Comparison of ENCODE assay signal across 1 cellular context in genomic region chr15:41116116-41116871, GRCh38.
A peak's percentile ranks its signal among the peaks of the same experiment; 100 is the strongest.
TF ChIP-seq lines count a peak whose summit lies in the region.

INO80 (minus strand) TSS chr15:41116280; CDS start chr15:41096310, 19,970 bp downstream.

TF ChIP-seq in HepG2, 621 proteins besides CTCF, POLR2A, EP300 and RAD21 (continued from another document and continues in another):
- TF ChIP-seq UBTF (CRISPR knock-in tag; IDR thresholded peaks at IDR 0.05), result peak; percentile 62
- TF ChIP-seq ZHX2 (IDR thresholded peaks at IDR 0.05; ENCODE audit: low read depth), result peak; percentile 65; the same call in 1 of the 2 replicates
- TF ChIP-seq ZHX2 (CRISPR knock-in tag; IDR thresholded peaks at IDR 0.05; ENCODE audit: borderline replicate concordance), result no peak
- peak; percentile 94 for TF ChIP-seq ZNF777 (CRISPR knock-in tag; IDR thresholded peaks at IDR 0.05)
- TF ChIP-seq ZIK1 (CRISPR knock-in tag; IDR thresholded peaks at IDR 0.05; ENCODE audit: borderline replicate concordance, low read depth), result no peak
- TF ChIP-seq ZNF615 (CRISPR knock-in tag; IDR thresholded peaks at IDR 0.05; ENCODE audit: borderline replicate concordance), result no peak
- no peak for TF ChIP-seq ZNF646 (CRISPR knock-in tag; IDR thresholded peaks at IDR 0.05)
- no peak for TF ChIP-seq ZNF775 (CRISPR knock-in tag; IDR thresholded peaks at IDR 0.05; ENCODE audit: borderline replicate concordance)
- TF ChIP-seq ZNF749 (CRISPR knock-in tag; IDR thresholded peaks at IDR 0.05; ENCODE audit: borderline replicate concordance), result no peak
- no peak for TF ChIP-seq ZSCAN12 (CRISPR knock-in tag; IDR thresholded peaks at IDR 0.05)
- TF ChIP-seq SMARCC2 (IDR thresholded peaks at IDR 0.05), result no peak
- peak; percentile 69; the same call in 1 of the 2 replicates for TF ChIP-seq CREBL2 (CRISPR knock-in tag; IDR thresholded peaks at IDR 0.05; ENCODE audit: borderline replicate concordance)
- TF ChIP-seq ZSCAN31 (CRISPR knock-in tag; IDR thresholded peaks at IDR 0.05; ENCODE audit: low read depth), result 0 out of 2 replicates have a peak, but pooled peaks have one; percentile 32
- TF ChIP-seq ZNF816 (CRISPR knock-in tag; IDR thresholded peaks at IDR 0.05; ENCODE audit: borderline replicate concordance), result 0 out of 2 replicates have a peak, but pooled peaks have one; percentile 38
- TF ChIP-seq KLF13 (CRISPR knock-in tag; IDR thresholded peaks at IDR 0.05), result no peak
- TF ChIP-seq NKX3-1 (CRISPR knock-in tag; IDR thresholded peaks at IDR 0.05), result no peak
- no peak for TF ChIP-seq ZNF296 (CRISPR knock-in tag; conservative IDR thresholded peaks at IDR 0.05)
- no peak for TF ChIP-seq ZNF251 (CRISPR knock-in tag; IDR thresholded peaks at IDR 0.05)
- no peak for TF ChIP-seq PBX2 (CRISPR knock-in tag; IDR thresholded peaks at IDR 0.05)
- no peak for TF ChIP-seq ADNP (CRISPR knock-in tag; IDR thresholded peaks at IDR 0.05)
- no peak for TF ChIP-seq PRDM4 (CRISPR knock-in tag; IDR thresholded peaks at IDR 0.05; ENCODE audit: borderline replicate concordance)
- peak; percentile 86; the same call in 1 of the 2 replicates for TF ChIP-seq IRF9 (CRISPR knock-in tag; IDR thresholded peaks at IDR 0.05; ENCODE audit: borderline replicate concordance)
- peak; percentile 80 for TF ChIP-seq DMAP1 (CRISPR knock-in tag; IDR thresholded peaks at IDR 0.05)
- TF ChIP-seq ZBTB39 (CRISPR knock-in tag; IDR thresholded peaks at IDR 0.05), result no peak
- peak; percentile 74; the same call in 1 of the 2 replicates for TF ChIP-seq CBX5 (CRISPR knock-in tag; IDR thresholded peaks at IDR 0.05; ENCODE audit: borderline replicate concordance)
- no peak for TF ChIP-seq BHLHE40 (IDR thresholded peaks at IDR 0.05; ENCODE audit: low read length)
- TF ChIP-seq CREM (IDR thresholded peaks at IDR 0.05), result peak; percentile 85
- TF ChIP-seq CREM (CRISPR knock-in tag; IDR thresholded peaks at IDR 0.05), result no peak
- TF ChIP-seq ZNF33B (CRISPR knock-in tag; IDR thresholded peaks at IDR 0.05), result no peak; the same call in 1 of the 2 replicates
- TF ChIP-seq LBX2 (CRISPR knock-in tag; IDR thresholded peaks at IDR 0.05; ENCODE audit: borderline replicate concordance), result 0 out of 2 replicates have a peak, but pooled peaks have one; percentile 38
- no peak for TF ChIP-seq ZNF253 (CRISPR knock-in tag; IDR thresholded peaks at IDR 0.05; ENCODE audit: borderline replicate concordance)
- TF ChIP-seq IKZF4 (CRISPR knock-in tag; IDR thresholded peaks at IDR 0.05; ENCODE audit: borderline replicate concordance, low read depth, not compliant biosample characterization), result peak; percentile 70
- peak; percentile 90 for TF ChIP-seq CBFB (CRISPR knock-in tag; IDR thresholded peaks at IDR 0.05)
- TF ChIP-seq ZSCAN22 (CRISPR knock-in tag; IDR thresholded peaks at IDR 0.05), result peak; percentile 90
- peak; percentile 64; the same call in 1 of the 2 replicates for TF ChIP-seq ZC3H13 (CRISPR knock-in tag; IDR thresholded peaks at IDR 0.05)
- no peak; the same call in 1 of the 2 replicates for TF ChIP-seq ZNF552 (CRISPR knock-in tag; IDR thresholded peaks at IDR 0.05; ENCODE audit: borderline replicate concordance)
- TF ChIP-seq HOXD1 (CRISPR knock-in tag; IDR thresholded peaks at IDR 0.05), result no peak
- no peak; the same call in 1 of the 2 replicates for TF ChIP-seq BRD4 (CRISPR knock-in tag; IDR thresholded peaks at IDR 0.05)
